Comparison of ENCODE assay signal across 12 cellular contexts in genomic region chr16:29901607-29901945, GRCh38. TPM values are rescaled to one million over a fixed set of nuclear protein-coding genes. Genes with fewer than 3 reads are reported as not detected.
DNase-seq lines count a peak whose midpoint lies in the region; ATAC-seq, FAIRE-seq and TF ChIP-seq lines count a peak whose summit lies in the region.
"Had no signal": no experiment of that assay in that cellular context is flagged by ENCODE, and none has a peak within 500 bp of the region (broad histone marks: within the 10 kb centered on the region; RNA-seq: fewer than 3 reads in every experiment).

No MANE protein-coding gene starts in this region.

- H3K4me3 ChIP-seq in BLaER1 treated with 17β-estradiol and CSF1 and Interleukin-3, amounts not matched to agents 10 nM and 100 nM = peak overlapping the region in 2 of 10 experiments; percentile 67 to 69; a peak in 2 of 20 replicates
- peak overlapping the region; percentile 88 for H3K4me3 ChIP-seq in HUES6 (ENCODE audit: low read depth, low read length)
- H3K4me3 ChIP-seq in H1 (ENCODE audit: extremely low read depth in 1 of 4, insufficient read depth in 2 of 4, low read depth in 3 of 4, low read length in 4 of 4) = peak overlapping the region; percentile 59 to 99 (median 90); a peak in 6 of 8 replicates
- no peak overlapping the region for H3K4me3 ChIP-seq in kidney (ENCODE audit: low read length in 2 of 2)

- H3K9me3 ChIP-seq in BLaER1 treated with 17β-estradiol and CSF1 and Interleukin-3, amounts not matched to agents 10 nM and 100 nM (replicated peaks in 1 of 11) = no peaks in the 10 kb centered on the region
- H3K9me3 ChIP-seq in HUES6 (ENCODE audit: control insufficient read depth, insufficient read depth, low read depth, low read length) (no peaks in the 10 kb centered on the region), H1 (ENCODE audit: insufficient read depth in 2 of 2, low read depth in 1 of 2, low read length in 1 of 2) (no peaks in the 10 kb centered on the region), kidney (ENCODE audit: control insufficient read depth in 1 of 2, low read length in 2 of 2) (no peaks in the 10 kb centered on the region)
- H3K9me3 ChIP-seq: neutrophil had no signal

- TF ChIP-seq POLR2A in H1 (IDR thresholded peaks at IDR 0.05; ENCODE audit: control extremely low read depth in 1 of 2, low read depth in 2 of 2, low read length in 2 of 2) (no peak), GM18505 (IDR thresholded peaks at IDR 0.05; ENCODE audit: borderline replicate concordance, extremely low read depth, insufficient read depth, insufficient read length) (no peak)

- POLR2A ChIA-PET in H1 (lab: Charles Lee; ENCODE audit: partially characterized antibody) = interaction anchor here (0.7 to 5.7 kb wide), 10 partner anchors 9 to 201 kb away, joined by 3 to 52 read pairs (median 4); partner anchors contain the start of gene KCTD13

- no peak for TF ChIP-seq RAD21 in H1 (IDR thresholded peaks at IDR 0.05 in 1 of 2, conservative IDR thresholded peaks at IDR 0.05 in 1 of 2; ENCODE audit: low read depth in 2 of 2, low read length in 2 of 2)

- no peak overlapping the region for H3K18ac ChIP-seq in H1 (ENCODE audit: extremely low read depth, low read length)

- no peaks in the 10 kb centered on the region for H3K79me2 ChIP-seq in H1 (ENCODE audit: control insufficient read depth in 1 of 2, insufficient read depth in 2 of 2, low read length in 2 of 2)

- H3K4me1 Mint-ChIP-seq in nephron progenitor cell = peaks cover 52% of the 10 kb centered on the region

- no peak overlapping the region for H2AFZ ChIP-seq in H1 (ENCODE audit: low read length)

- H4K20me1 ChIP-seq in BLaER1 treated with 17β-estradiol and CSF1 and Interleukin-3, amounts not matched to agents 10 nM and 100 nM = peaks cover 0 to 33% (median 7%) of the 10 kb centered on the region in 11 experiments; a peak in 9 of 22 replicates
- peaks cover 0 to 1% of the 10 kb centered on the region in 2 experiments for H4K20me1 ChIP-seq in H1 (replicated peaks in 1 of 2; ENCODE audit: control insufficient read depth in 1 of 2, insufficient read depth in 2 of 2, low read length in 2 of 2)

- no peak overlapping the region for H3K56ac ChIP-seq in H1 (replicated peaks; ENCODE audit: insufficient read length, low read depth, low read length)

- CTCF ChIA-PET in H1 (lab: Charles Lee; ENCODE audit: partially characterized antibody) = interaction anchor here (0.8 to 2.8 kb wide), 8 partner anchors 10 to 172 kb away, joined by 3 to 14 read pairs (median 5); partner anchors contain the start of gene CDIPT

- H3K36me3 Mint-ChIP-seq in nephron progenitor cell (ENCODE audit: low read depth) = no peaks in the 10 kb centered on the region

- H3K4ac ChIP-seq in H1 (replicated peaks; ENCODE audit: insufficient read length, low read depth, low read length) = no peak overlapping the region

- no peak overlapping the region for H2BK20ac ChIP-seq in H1 (ENCODE audit: low read length)

- TF ChIP-seq CTCF in H1 (IDR thresholded peaks at IDR 0.05; ENCODE audit: control extremely low read depth in 1 of 3, insufficient read depth in 1 of 3, low read depth in 1 of 3, low read length in 3 of 3) = no peak
- TF ChIP-seq CTCF in nephron progenitor cell (IDR thresholded peaks at IDR 0.05) = no peak
- TF ChIP-seq CTCF in kidney (IDR thresholded peaks at IDR 0.05; ENCODE audit: borderline replicate concordance, extremely low read depth, insufficient read depth) = no peak

- peak overlapping the region; percentile 65 for H4K91ac ChIP-seq in H1 (replicated peaks; ENCODE audit: insufficient read length, low read length)

- peaks cover 0 to 6% (median 1%) of the 10 kb centered on the region in 11 experiments; a peak in 5 of 22 replicates for H3K36me3 ChIP-seq in BLaER1 treated with 17β-estradiol and CSF1 and Interleukin-3, amounts not matched to agents 10 nM and 100 nM
- H3K36me3 ChIP-seq in HUES6 (ENCODE audit: control insufficient read depth, insufficient read depth, low read length) (peaks cover 16% of the 10 kb centered on the region), H1 (ENCODE audit: control insufficient read depth in 2 of 4, insufficient read depth in 4 of 4, low read length in 3 of 4) (peaks cover 0 to 4% (median 0%) of the 10 kb centered on the region in 4 experiments; a peak in 2 of 8 replicates), kidney (ENCODE audit: control insufficient read depth in 1 of 2, insufficient read depth in 2 of 2, low read length in 2 of 2) (no peaks in the 10 kb centered on the region)

- FAIRE-seq in H1 (lab: Jason Lieb, UNC) = no peak
- no peak for FAIRE-seq in kidney (lab: Jason Lieb, UNC)
- FAIRE-seq: keratinocyte had no signal

- ATAC-seq in GM18505 (IDR thresholded peaks at IDR 0.05; ENCODE audit: unreplicated experiment) = no peak

- no peak overlapping the region for H4K5ac ChIP-seq in H1 (ENCODE audit: insufficient read length, low read depth, low read length)

- no peak overlapping the region for H3K27ac ChIP-seq in BLaER1 treated with 17β-estradiol and CSF1 and Interleukin-3, amounts not matched to agents 10 nM and 100 nM
- H3K27ac ChIP-seq in HUES6 (ENCODE audit: low read depth, low read length) = no peak overlapping the region
- no peak overlapping the region for H3K27ac ChIP-seq in H1 (ENCODE audit: low read depth, low read length)
- no peak overlapping the region for H3K27ac ChIP-seq in kidney (ENCODE audit: low read depth in 2 of 2, low read length in 2 of 2)
- H3K27ac ChIP-seq: neutrophil had no signal

- peak overlapping the region in 9 of 11 experiments; percentile 15 to 99 (median 95); a peak in 15 of 22 replicates for H3K4me2 ChIP-seq in BLaER1 treated with 17β-estradiol and CSF1 and Interleukin-3, amounts not matched to agents 10 nM and 100 nM
- peak overlapping the region; percentile 87 to 99 for H3K4me2 ChIP-seq in H1 (ENCODE audit: insufficient read depth in 1 of 2, low read depth in 2 of 2, low read length in 2 of 2)

- no peak overlapping the region for H2BK12ac ChIP-seq in H1 (ENCODE audit: low read depth, low read length)

- H3K79me1 ChIP-seq in H1 (ENCODE audit: low read depth, low read length) = 0 out of 2 replicates have a peak, but pooled peaks cover 2% of the 10 kb centered on the region

- TF ChIP-seq EP300 in H1 (IDR thresholded peaks at IDR 0.05; ENCODE audit: borderline replicate concordance in 1 of 2, low read depth in 2 of 2, low read length in 2 of 2) = no peak

- peaks cover 27 to 42% (median 34%) of the 10 kb centered on the region in 11 experiments for H3K27me3 ChIP-seq in BLaER1 treated with 17β-estradiol and CSF1 and Interleukin-3, amounts not matched to agents 10 nM and 100 nM
- H3K27me3 ChIP-seq in HUES6 (ENCODE audit: control insufficient read depth, insufficient read depth, low read length) = no peaks in the 10 kb centered on the region
- no peaks in the 10 kb centered on the region for H3K27me3 ChIP-seq in H1 (replicated peaks in 1 of 4; ENCODE audit: control insufficient read depth in 3 of 4, extremely low read depth in 1 of 4, insufficient read depth in 3 of 4, low read length in 3 of 4)

- H2BK120ac ChIP-seq in H1 (replicated peaks; ENCODE audit: low read depth, low read length) = no peak overlapping the region

- intact Hi-C loops in kidney (cut with DNase I) = no loop called here

- H3K23ac ChIP-seq in H1 (ENCODE audit: insufficient read length) = no peak overlapping the region

- H4K8ac ChIP-seq in H1 (ENCODE audit: extremely low read depth, insufficient read depth, low read length) = no peak overlapping the region

- no peak for DNase-seq in H1 (ENCODE audit: low read depth in 1 of 2, low spot score in 2 of 2)
- DNase-seq in nephron progenitor cell = no peak
- DNase-seq in kidney = no peak
- DNase-seq in cerebellum (ENCODE audit: low spot score) = no peak
- no peak for DNase-seq in RPMI8226
- DNase-seq: erythroblast, OCI-M1 had no signal

- no peak overlapping the region for H2BK5ac ChIP-seq in H1 (ENCODE audit: low read depth, low read length)

- peak overlapping the region; percentile 66 for H3K4me3 Mint-ChIP-seq in nephron progenitor cell

- peaks cover 7 to 37% (median 29%) of the 10 kb centered on the region in 10 experiments; a peak in 18 of 20 replicates for H3K4me1 ChIP-seq in BLaER1 treated with 17β-estradiol and CSF1 and Interleukin-3, amounts not matched to agents 10 nM and 100 nM
- peaks cover 15% of the 10 kb centered on the region for H3K4me1 ChIP-seq in HUES6 (ENCODE audit: control insufficient read depth, insufficient read depth, low read length)
- H3K4me1 ChIP-seq in H1 (replicated peaks in 1 of 4; ENCODE audit: control insufficient read depth in 3 of 4, insufficient read depth in 4 of 4, low read length in 3 of 4) = peaks cover 0 to 14% (median 3%) of the 10 kb centered on the region in 4 experiments; a peak in 6 of 7 replicates
- peaks cover 3 to 5% of the 10 kb centered on the region in 2 donors for H3K4me1 ChIP-seq in kidney (ENCODE audit: control insufficient read depth in 1 of 2, insufficient read depth in 1 of 2, low read depth in 1 of 2, low read length in 2 of 2)

- H3K9me3 Mint-ChIP-seq in nephron progenitor cell = no peaks in the 10 kb centered on the region

- peaks cover 37% of the 10 kb centered on the region for H3K27me3 Mint-ChIP-seq in nephron progenitor cell (ENCODE audit: low read depth, poor library complexity)

- no peak overlapping the region for H3K14ac ChIP-seq in H1 (ENCODE audit: insufficient read length)

- peaks cover 24% of the 10 kb centered on the region for H3K23me2 ChIP-seq in H1 (ENCODE audit: low read depth, low read length)

- H2AK5ac ChIP-seq in H1 (ENCODE audit: low read depth, low read length) = no peak overlapping the region

- 83% methylated on average over 19 of the region's 19 CpGs; no CpG with 5 or more reads in 1 of the 2 experiments for WGBS in H1 (ENCODE audit: extremely low coverage in 1 of 2, insufficient coverage in 1 of 2, insufficient read length in 1 of 2, insufficient replicate concordance in 2 of 2, low coverage in 1 of 2, low lambda C conversion rate in 2 of 2, missing lambda C conversion rate in 1 of 2), 2 experiments

- no peak overlapping the region for H3K27ac Mint-ChIP-seq in nephron progenitor cell

- H3K9ac ChIP-seq in BLaER1 treated with 17β-estradiol and CSF1 and Interleukin-3, amounts not matched to agents 10 nM and 100 nM = no peak overlapping the region; a peak in 2 of 22 replicates
- H3K9ac ChIP-seq in HUES6 (ENCODE audit: low read length) (peak overlapping the region; percentile 66), H1 (replicated peaks in 1 of 4; ENCODE audit: extremely low read depth in 1 of 4, low read depth in 3 of 4, low read length in 3 of 4) (no peak overlapping the region; a peak in 1 of 7 replicates), kidney (ENCODE audit: low read length in 2 of 2) (no peak overlapping the region)

- H2BK15ac ChIP-seq in H1 (ENCODE audit: low read length) = no peak overlapping the region

RNA-seq across cellular contexts. Expression of gene ASPHD1, which starts 1.3 kb away (rescaled TPM):
- total RNA-seq in H1 (2021; fragmentation: NEBNext Ultra II Directional; extraction: Animal tissue kit (Norgen Biotek cat#: 25700)) = 17.8 and 18.6 TPM in 2 replicates
- 14.1 and 14.5 TPM in 2 replicates for polyA plus RNA-seq in H1 (2011; rRNA removed)
- polyA plus RNA-seq in H1 (2011; cell fraction: cytosol; rRNA removed) = 11.6 TPM
- 14.1 TPM for polyA plus RNA-seq in H1 (2011; cell fraction: nucleus; rRNA removed)
- polyA plus RNA-seq in H1 (2012, experiment 1 of 2) = 12.6 to 24.9 TPM (median 23.4 TPM) in 4 replicates
- 10.3 TPM for polyA plus RNA-seq in H1 (2012, experiment 2 of 2)
- polyA plus RNA-seq in H1 (2013, experiment 1 of 2) = 10.5 TPM
- 10.8 TPM for polyA plus RNA-seq in H1 (2013, experiment 2 of 2)
- 1.0 and 1.4 TPM in 2 replicates for polyA minus RNA-seq in H1 (2011; rRNA and poly(A)+ RNA removed)
- 5.0 TPM for polyA minus RNA-seq in H1 (2011; cell fraction: cytosol; rRNA and poly(A)+ RNA removed)
- 5.7 TPM for polyA minus RNA-seq in H1 (2011; cell fraction: nucleus; rRNA and poly(A)+ RNA removed)
- total RNA-seq in kidney = 8.9 TPM
- polyA plus RNA-seq in kidney (ENCODE audit: insufficient read depth, low read depth, low replicate concordance) = 6.1 TPM
- total RNA-seq in cerebellum = 5.0 TPM

RNA-seq across cellular contexts. Expression of gene SEZ6L2, which starts 2.2 kb away (rescaled TPM):
- 43.5 and 46.6 TPM in 2 replicates for total RNA-seq in H1 (2021; fragmentation: NEBNext Ultra II Directional; extraction: Animal tissue kit (Norgen Biotek cat#: 25700))
- polyA plus RNA-seq in H1 (2011; rRNA removed) (47.7 and 65.7 TPM in 2 replicates), kidney (ENCODE audit: insufficient read depth, low read depth, low replicate concordance) (9.1 TPM)
- 22.1 TPM for polyA plus RNA-seq in H1 (2011; cell fraction: cytosol; rRNA removed)
- 51.2 TPM for polyA plus RNA-seq in H1 (2011; cell fraction: nucleus; rRNA removed)
- 31.1 to 59.1 TPM (median 54.7 TPM) in 4 replicates for polyA plus RNA-seq in H1 (2012, experiment 1 of 2)
- 45.0 TPM for polyA plus RNA-seq in H1 (2012, experiment 2 of 2)
- 104 TPM for polyA plus RNA-seq in H1 (2013, experiment 1 of 2)
- 87.1 TPM for polyA plus RNA-seq in H1 (2013, experiment 2 of 2)
- 12.5 and 14.5 TPM in 2 replicates for polyA minus RNA-seq in H1 (2011; rRNA and poly(A)+ RNA removed)
- 27.9 TPM for polyA minus RNA-seq in H1 (2011; cell fraction: cytosol; rRNA and poly(A)+ RNA removed)
- 17.1 TPM for polyA minus RNA-seq in H1 (2011; cell fraction: nucleus; rRNA and poly(A)+ RNA removed)
- total RNA-seq in kidney (32.4 TPM), cerebellum (26.0 TPM)

RNA-seq across cellular contexts. Expression of gene KCTD13, which starts 24.4 kb away (rescaled TPM):
- 10.8 and 12.3 TPM in 2 replicates for total RNA-seq in H1 (2021; fragmentation: NEBNext Ultra II Directional; extraction: Animal tissue kit (Norgen Biotek cat#: 25700))
- 9.2 and 14.0 TPM in 2 replicates for polyA plus RNA-seq in H1 (2011; rRNA removed)
- polyA plus RNA-seq in H1 (2011; cell fraction: cytosol; rRNA removed) = 8.1 TPM
- polyA plus RNA-seq in H1 (2011; cell fraction: nucleus; rRNA removed) = 25.8 TPM
- polyA plus RNA-seq in H1 (2012, experiment 1 of 2) = 9.4 to 12.3 TPM (median 11.3 TPM) in 4 replicates
- 8.0 TPM for polyA plus RNA-seq in H1 (2012, experiment 2 of 2)
- polyA plus RNA-seq in H1 (2013, experiment 1 of 2) = 10.2 TPM
- 8.2 TPM for polyA plus RNA-seq in H1 (2013, experiment 2 of 2)
- 4.2 and 6.4 TPM in 2 replicates for polyA minus RNA-seq in H1 (2011; rRNA and poly(A)+ RNA removed)
- polyA minus RNA-seq in H1 (2011; cell fraction: cytosol; rRNA and poly(A)+ RNA removed) = 5.6 TPM
- polyA minus RNA-seq in H1 (2011; cell fraction: nucleus; rRNA and poly(A)+ RNA removed) = 10.5 TPM
- total RNA-seq in kidney = 25.8 TPM
- 9.9 TPM for polyA plus RNA-seq in kidney (ENCODE audit: insufficient read depth, low read depth, low replicate concordance)
- 20.3 TPM for total RNA-seq in cerebellum

RNA-seq across cellular contexts. Expression of gene CDIPT, which starts 38.5 kb away (rescaled TPM):
- 69.2 and 70.9 TPM in 2 replicates for total RNA-seq in H1 (2021; fragmentation: NEBNext Ultra II Directional; extraction: Animal tissue kit (Norgen Biotek cat#: 25700))
- polyA plus RNA-seq in H1 (2011; rRNA removed) (140 and 190 TPM in 2 replicates), kidney (ENCODE audit: insufficient read depth, low read depth, low replicate concordance) (148 TPM)
- 121 TPM for polyA plus RNA-seq in H1 (2011; cell fraction: cytosol; rRNA removed)
- 112 TPM for polyA plus RNA-seq in H1 (2011; cell fraction: nucleus; rRNA removed)
- polyA plus RNA-seq in H1 (2012, experiment 1 of 2) = 68.6 to 81.2 TPM (median 78.1 TPM) in 4 replicates
- polyA plus RNA-seq in H1 (2012, experiment 2 of 2) = 94.9 TPM
- polyA plus RNA-seq in H1 (2013, experiment 1 of 2) = 63.4 TPM
- 67.9 TPM for polyA plus RNA-seq in H1 (2013, experiment 2 of 2)
- 50.1 and 60.7 TPM in 2 replicates for polyA minus RNA-seq in H1 (2011; rRNA and poly(A)+ RNA removed)
- 63.3 TPM for polyA minus RNA-seq in H1 (2011; cell fraction: cytosol; rRNA and poly(A)+ RNA removed)
- 28.2 TPM for polyA minus RNA-seq in H1 (2011; cell fraction: nucleus; rRNA and poly(A)+ RNA removed)
- total RNA-seq in kidney (85.9 TPM), cerebellum (37.2 TPM)

Comparison
In these comparisons a context has a peak if more than half of its experiments do, and no peak if none do; other contexts are left out.
1. H3K4me3 ChIP-seq: peak in HUES6 (single experiment) and H1 (4 of 4); none in kidney (0 of 2).